ENCODE assay signal across 32 cellular contexts in the genomic region with DNA sequence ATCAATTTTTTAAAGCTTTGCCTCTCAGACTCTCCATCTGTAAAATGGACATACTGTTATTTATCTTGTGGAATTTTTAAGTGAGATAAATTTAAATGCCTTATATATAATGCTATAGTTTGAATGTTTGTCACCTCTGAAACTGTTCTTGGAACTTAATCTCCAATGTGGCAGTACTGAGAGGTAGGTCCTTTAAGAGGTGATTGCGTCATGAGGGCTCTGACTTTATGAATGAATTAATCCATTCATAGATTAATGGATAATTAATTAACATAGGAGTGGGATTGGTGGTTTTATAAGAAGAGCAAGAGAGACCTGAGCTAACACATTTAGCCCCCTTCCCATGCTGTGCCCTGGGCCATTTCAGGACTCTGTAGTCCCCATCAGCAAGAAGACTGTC.
A peak's percentile ranks its signal among the peaks of the same experiment; 100 is the strongest.
DNase-seq lines count a peak whose midpoint lies in the region; ATAC-seq, FAIRE-seq and TF ChIP-seq lines count a peak whose summit lies in the region.
"Had no signal": no experiment of that assay in that cellular context is flagged by ENCODE, and none has a peak within 500 bp of the region (broad histone marks: within the 10 kb centered on the region; RNA-seq: fewer than 3 reads in every experiment).

No MANE protein-coding gene starts in this region.

- TF ChIP-seq EP300 in HepG2 (IDR thresholded peaks at IDR 0.05; ENCODE audit: low read depth in 2 of 2, low read length in 2 of 2) (no peak), HepG2 (CRISPR knock-in tag; IDR thresholded peaks at IDR 0.05; ENCODE audit: borderline replicate concordance) (no peak)

- TF ChIP-seq POLR2A in HepG2 (IDR thresholded peaks at IDR 0.05; ENCODE audit: insufficient read depth in 1 of 2, low read depth in 2 of 2, low read length in 2 of 2), result no peak
- no peak for TF ChIP-seq POLR2A in right lobe of liver (IDR thresholded peaks at IDR 0.05)
- TF ChIP-seq POLR2A in IMR-90 (IDR thresholded peaks at IDR 0.05; ENCODE audit: low read depth, low read length), result no peak

- dilution Hi-C loops in IMR-90 (cut with HindIII; ENCODE audit: low sequenced_read_pairs, unreplicated experiment), result no loop called here

- H2BK120ac ChIP-seq in IMR-90 (ENCODE audit: low read depth, low read length), result no peak overlapping the region

- H3K9me3 ChIP-seq in HepG2 (ENCODE audit: low read length) (peaks cover 61% of the 10 kb centered on the region), right lobe of liver (no peaks in the 10 kb centered on the region), BLaER1 (no peaks in the 10 kb centered on the region), IMR-90 (ENCODE audit: control insufficient read depth, insufficient read depth, low read length) (no peaks in the 10 kb centered on the region; the same call in 1 of the 2 replicates)
- H3K9me3 ChIP-seq: A549; BE2C; BLaER1 treated with 17β-estradiol and CSF1 and Interleukin-3, amounts not matched to agents 10 nM and 100 nM; Caco-2 had no signal

- ATAC-seq in HepG2, result no peak
- no peak for ATAC-seq in right lobe of liver
- ATAC-seq in IMR-90 (ENCODE audit: low read depth), result no peak
- ATAC-seq in HG02798 (IDR thresholded peaks at IDR 0.05; ENCODE audit: poor library complexity, unreplicated experiment), result no peak
- ATAC-seq: A549; CD8-positive, alpha-beta T cell had no signal

- DNase-seq in HepG2 (ENCODE audit: low spot score) (no peak), right lobe of liver (no peak), IMR-90 (no peak), dorsolateral prefrontal cortex (no peak)
- DNase-seq: 8988T; ACHN; AML-193; BE2C; C1 segment of cervical spinal cord; Caco-2; Calu3; CD4-positive, alpha-beta memory T cell; CD4-positive, alpha-beta T cell; CD4-positive, CD25-positive, alpha-beta regulatory T cell; CD8-positive, alpha-beta memory T cell; CD8-positive, alpha-beta T cell; COR-L47; DMS 273 treated with DMSO at 0.1 percent for 48 hours; DMS153; DMS53; DMS79; DMS79 treated with DMSO at 0.1 percent for 48 hours; DND-41; EL had no signal

- no peak overlapping the region for H3K27ac ChIP-seq in HepG2 (ENCODE audit: extremely low read length, insufficient read depth, low read length)
- H3K27ac ChIP-seq in right lobe of liver, result no peak overlapping the region
- H3K27ac ChIP-seq in BLaER1, result no peak overlapping the region
- H3K27ac ChIP-seq in IMR-90 (ENCODE audit: insufficient read depth, low read length), result no peak overlapping the region
- H3K27ac ChIP-seq in dorsolateral prefrontal cortex, result no peak overlapping the region
- H3K27ac ChIP-seq: 22Rv1; A549; BLaER1 treated with 17β-estradiol and CSF1 and Interleukin-3, amounts not matched to agents 10 nM and 100 nM; C4-2B had no signal

- H3K79me2 ChIP-seq in HepG2 (ENCODE audit: insufficient read depth, low read length), result no peaks in the 10 kb centered on the region

- H3K4me2 ChIP-seq in HepG2 (ENCODE audit: low read depth, low read length) (no peak overlapping the region), BLaER1 (peak overlapping the region; percentile 52), IMR-90 (ENCODE audit: low read depth, low read length) (no peak overlapping the region)
- H3K4me2 ChIP-seq: A549 had no signal

- no peak overlapping the region for H2AK5ac ChIP-seq in IMR-90 (ENCODE audit: low read depth, low read length)

- H3K79me1 ChIP-seq in IMR-90 (ENCODE audit: low read depth in 1 of 2, low read length in 2 of 2), result no peaks in the 10 kb centered on the region

- no peak overlapping the region for H3K18ac ChIP-seq in IMR-90 (ENCODE audit: low read depth, low read length)

- H4K91ac ChIP-seq in IMR-90 (ENCODE audit: insufficient read depth, low read depth, low read length), result no peak overlapping the region

- no peak overlapping the region for H2BK15ac ChIP-seq in IMR-90 (ENCODE audit: low read depth, low read length)

- H2BK20ac ChIP-seq in IMR-90 (ENCODE audit: low read depth, low read length), result no peak overlapping the region

- H3K27me3 ChIP-seq in HepG2 (ENCODE audit: control insufficient read depth in 1 of 2, insufficient read depth in 2 of 2, low read length in 2 of 2) (no peaks in the 10 kb centered on the region), right lobe of liver (no peaks in the 10 kb centered on the region), BLaER1 (no peaks in the 10 kb centered on the region), IMR-90 (ENCODE audit: control insufficient read depth, insufficient read depth, low read length) (no peaks in the 10 kb centered on the region), dorsolateral prefrontal cortex (peaks cover 0 to 6% (median 0%) of the 10 kb centered on the region in 45 donors)
- H3K27me3 ChIP-seq: BE2C; BLaER1 treated with 17β-estradiol and CSF1 and Interleukin-3, amounts not matched to agents 10 nM and 100 nM had no signal

- H4K5ac ChIP-seq in IMR-90 (ENCODE audit: low read depth, low read length), result no peak overlapping the region

- H4K20me1 ChIP-seq in HepG2 (ENCODE audit: insufficient read depth, low read length) (no peaks in the 10 kb centered on the region), BLaER1 (no peaks in the 10 kb centered on the region), IMR-90 (ENCODE audit: insufficient read depth, low read length) (no peaks in the 10 kb centered on the region)
- H4K20me1 ChIP-seq: BLaER1 treated with 17β-estradiol and CSF1 and Interleukin-3, amounts not matched to agents 10 nM and 100 nM had no signal

- intact Hi-C loops in HepG2 (cut with micrococcal nuclease; ENCODE audit: unreplicated experiment), result no loop called here
- intact Hi-C loops in right lobe of liver (cut with DNase I), result no loop called here
- intact Hi-C loops in IMR-90 (cut with micrococcal nuclease), result no loop called here
- intact Hi-C loops in dorsolateral prefrontal cortex (cut with DNase I), result no loop called here

- H3K9me1 ChIP-seq in IMR-90 (ENCODE audit: insufficient read depth, low read length), result no peaks in the 10 kb centered on the region

- CTCF ChIA-PET in HepG2 (lab: Yijun Ruan, JAX; ENCODE audit: low intra/inter-chr PET ratio, low total read pairs), result no interaction called here
- CTCF ChIA-PET in IMR-90 (lab: Yijun Ruan, JAX), result no interaction called here

- H4K8ac ChIP-seq in IMR-90 (ENCODE audit: low read depth in 2 of 2, low read length in 2 of 2), result no peak overlapping the region

- H3K4me3 ChIP-seq in HepG2 (replicated peaks in 1 of 3; ENCODE audit: insufficient read depth in 1 of 3, low read depth in 2 of 3, low read length in 3 of 3) (no peak overlapping the region), right lobe of liver (no peak overlapping the region), BLaER1 (no peak overlapping the region), IMR-90 (ENCODE audit: insufficient read depth, low read depth, low read length) (no peak overlapping the region), dorsolateral prefrontal cortex (no peak overlapping the region)
- H3K4me3 ChIP-seq: A549; BLaER1 treated with 17β-estradiol and CSF1 and Interleukin-3, amounts not matched to agents 10 nM and 100 nM had no signal

- FAIRE-seq in HepG2 (lab: Jason Lieb, UNC), result peak; percentile 4
- FAIRE-seq: A204.1, A549, D721Med had no signal

- no peak overlapping the region for H2BK5ac ChIP-seq in IMR-90 (ENCODE audit: low read depth, low read length, poor library complexity, severe bottlenecking)

- TF ChIP-seq RAD21 in HepG2 (CRISPR knock-in tag; IDR thresholded peaks at IDR 0.05), result no peak
- no peak for TF ChIP-seq RAD21 in IMR-90 (IDR thresholded peaks at IDR 0.05; ENCODE audit: low read length)

- no peak overlapping the region for H3K9ac ChIP-seq in HepG2 (ENCODE audit: insufficient read depth, low read depth, low read length)
- H3K9ac ChIP-seq in BLaER1, result no peak overlapping the region
- H3K9ac ChIP-seq in IMR-90 (ENCODE audit: low read depth, low read length), result no peak overlapping the region
- H3K9ac ChIP-seq: BLaER1 treated with 17β-estradiol and CSF1 and Interleukin-3, amounts not matched to agents 10 nM and 100 nM had no signal

- no peak overlapping the region for H3K56ac ChIP-seq in IMR-90 (ENCODE audit: extremely low read depth, insufficient read depth, low read length)

- BruUV-seq in HepG2 (replicated peaks; lab: Mats Ljungman, UMichigan), result no TSS peak
- no TSS peak for BruUV-seq in IMR-90 (replicated peaks; lab: Mats Ljungman, UMichigan)

- no peak overlapping the region for H3K4ac ChIP-seq in IMR-90 (ENCODE audit: low read depth, low read length)

- H3K36me3 ChIP-seq in HepG2 (replicated peaks in 1 of 2; ENCODE audit: control insufficient read depth in 1 of 2, insufficient read depth in 2 of 2, low read length in 2 of 2), result no peaks in the 10 kb centered on the region
- no peaks in the 10 kb centered on the region for H3K36me3 ChIP-seq in right lobe of liver
- no peaks in the 10 kb centered on the region for H3K36me3 ChIP-seq in BLaER1
- H3K36me3 ChIP-seq in IMR-90 (ENCODE audit: control insufficient read depth, insufficient read depth, low read length), result no peaks in the 10 kb centered on the region
- H3K36me3 ChIP-seq: BE2C; BLaER1 treated with 17β-estradiol and CSF1 and Interleukin-3, amounts not matched to agents 10 nM and 100 nM had no signal

- no peak for TF ChIP-seq CTCF in HepG2 (CRISPR knock-in tag; IDR thresholded peaks at IDR 0.05)
- TF ChIP-seq CTCF in right lobe of liver (IDR thresholded peaks at IDR 0.05), result no peak
- no peak for TF ChIP-seq CTCF in IMR-90 (conservative IDR thresholded peaks at IDR 0.05; ENCODE audit: low read depth, low read length)
- no peak for TF ChIP-seq CTCF in dorsolateral prefrontal cortex (IDR thresholded peaks at IDR 0.05 in 54 of 56, conservative IDR thresholded peaks at IDR 0.05 in 2 of 56; ENCODE audit: low read depth in 1 of 56, partially characterized antibody in 56 of 56)

- WGBS in HepG2 (ENCODE audit: low lambda C conversion rate), result 33% methylated on average over 1 of the region's 1 CpG
- WGBS in right lobe of liver (ENCODE audit: insufficient coverage, low coverage, low lambda C conversion rate, missing lambda C conversion rate), result 92% methylated on average over 1 of the region's 1 CpG
- WGBS in IMR-90 (ENCODE audit: extremely low coverage in 2 of 2, insufficient read length in 1 of 2), 2 experiments, result no CpG with 5 or more reads among the region's 1 CpG

- H2AFZ ChIP-seq in HepG2 (ENCODE audit: low read length), result no peak overlapping the region
- no peak overlapping the region for H2AFZ ChIP-seq in IMR-90 (replicated peaks; ENCODE audit: low read length, poor library complexity)

- H3K4me1 ChIP-seq in HepG2 (ENCODE audit: insufficient read depth, low read length) (no peaks in the 10 kb centered on the region), right lobe of liver (no peaks in the 10 kb centered on the region), BLaER1 (peaks cover 12% of the 10 kb centered on the region), IMR-90 (ENCODE audit: control insufficient read depth, insufficient read depth, low read length) (no peaks in the 10 kb centered on the region)
- H3K4me1 ChIP-seq: A549, BE2C, Caco-2 had no signal

- in situ Hi-C loops in HepG2 (cut with HindIII; ENCODE audit: extremely low pct_ligation_motif_present, low pct_unique_long_range_greater_than_20kb), result no loop called here
- in situ Hi-C loops in IMR-90 (cut with MboI; ENCODE audit: low sequenced_read_pairs), result no loop called here

- no peak overlapping the region for H3K14ac ChIP-seq in IMR-90 (replicated peaks; ENCODE audit: low read depth, low read length)

- H2AK9ac ChIP-seq in IMR-90 (replicated peaks; ENCODE audit: low read depth, low read length, poor library complexity), result no peak overlapping the region

- POLR2A ChIA-PET in HepG2 (lab: Yijun Ruan, JAX), result no interaction called here
- POLR2A ChIA-PET in IMR-90 (lab: Charles Lee; ENCODE audit: unreplicated experiment), result no interaction called here

- H3K23ac ChIP-seq in IMR-90 (ENCODE audit: low read depth, low read length), result no peak overlapping the region
